Comparison of ENCODE assay signal across 19 cellular contexts in the genomic region with DNA sequence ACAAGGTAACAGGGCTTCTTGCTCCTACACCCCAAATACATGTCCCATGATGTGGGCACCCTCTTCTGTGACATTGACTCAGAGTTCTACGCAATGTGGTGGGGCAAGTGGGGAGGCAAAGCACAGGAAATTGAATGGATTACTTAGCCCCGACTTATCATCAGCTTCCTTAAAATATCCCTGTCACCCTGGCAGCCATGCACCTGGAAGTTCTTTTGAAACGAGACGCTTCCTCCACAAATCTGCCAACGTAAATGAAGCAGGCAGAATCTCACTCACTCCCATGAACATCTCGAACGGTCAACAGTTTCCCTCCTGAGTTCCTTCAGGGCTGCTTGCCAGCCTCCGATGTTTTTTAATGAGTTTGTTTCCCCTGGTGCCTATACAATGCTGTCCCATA.
"Had no signal": no experiment of that assay in that cellular context is flagged by ENCODE, and none has a peak within 500 bp of the region (broad histone marks: within the 10 kb centered on the region; RNA-seq: fewer than 3 reads in every experiment).

No MANE protein-coding gene starts in this region.

- H3K27ac Mint-ChIP-seq: activated CD8-positive, alpha-beta T cell treated with anti-CD3 and anti-CD28 coated beads, Interleukin-2, amount 10 ng/mL, durations not matched to agents 7 days and 5 days; activated naive CD4-positive, alpha-beta T cell treated with anti-CD3 and anti-CD28 coated beads, Interleukin-2, amount 50 U/mL, for 24 hours; activated T-helper 1 cell treated with anti-CD3 and anti-CD28 coated beads, Interleukin-12 subunit alpha, Interleukin-12 subunit beta, Interleukin-2, Interleukin-4 antibody, amounts not matched to agents 30 ng/mL and 10 ng/mL and 1 ng/mL, durations not matched to agents 14 hours and 24 hours and 36 hours; memory B cell; stimulated activated memory B cell treated with anti-CD40 and anti-IgM and Interleukin-4, amounts not matched to agents 10 μg/mL and 1 μg/mL and 100 μg/mL, for 72 hours had no signal

- H3K4me3 ChIP-seq: body of pancreas, esophagus muscularis mucosa, mucosa of descending colon, stomach, suprapubic skin, tibial nerve had no signal

- DNase-seq: activated CD4-positive, alpha-beta T cell treated with anti-CD3 and anti-CD28 coated beads for 1 hour; activated CD4-positive, alpha-beta T cell treated with anti-CD3 and anti-CD28 coated beads, Interleukin-2, amount 50 U/mL, for 1 hour; activated CD8-positive, alpha-beta T cell treated with anti-CD3 and anti-CD28 coated beads, Interleukin-2, amount 10 ng/mL, durations not matched to agents 7 days and 5 days; activated gamma-delta T cell treated with Interleukin-2 at 50 U/mL for 16 hours; body of pancreas; effector memory CD4-positive, alpha-beta T cell; hypothalamus; left cardiac atrium; mucosa of descending colon; small intestine; stomach had no signal

- H3K27me3 Mint-ChIP-seq: activated naive CD4-positive, alpha-beta T cell treated with anti-CD3 and anti-CD28 coated beads, Interleukin-2, amount 50 U/mL, for 24 hours; memory B cell; stimulated activated memory B cell treated with anti-CD40 and anti-IgM and Interleukin-4, amounts not matched to agents 10 μg/mL and 1 μg/mL and 100 μg/mL, for 72 hours had no signal

- H3K4me3 Mint-ChIP-seq: activated CD8-positive, alpha-beta T cell treated with anti-CD3 and anti-CD28 coated beads, Interleukin-2, amount 10 ng/mL, durations not matched to agents 7 days and 5 days; activated naive CD4-positive, alpha-beta T cell treated with anti-CD3 and anti-CD28 coated beads, Interleukin-2, amount 50 U/mL, for 24 hours; activated T-helper 1 cell treated with anti-CD3 and anti-CD28 coated beads, Interleukin-12 subunit alpha, Interleukin-12 subunit beta, Interleukin-2, Interleukin-4 antibody, amounts not matched to agents 30 ng/mL and 10 ng/mL and 1 ng/mL, durations not matched to agents 14 hours and 24 hours and 36 hours; memory B cell; stimulated activated memory B cell treated with anti-CD40 and anti-IgM and Interleukin-4, amounts not matched to agents 10 μg/mL and 1 μg/mL and 100 μg/mL, for 72 hours had no signal

- ATAC-seq: activated CD8-positive, alpha-beta T cell treated with anti-CD3 and anti-CD28 coated beads, Interleukin-2, amount 10 ng/mL, durations not matched to agents 7 days and 5 days; body of pancreas; left cardiac atrium; mucosa of descending colon; sciatic nerve; stimulated activated memory B cell treated with anti-CD40 and anti-IgM and Interleukin-4, amounts not matched to agents 10 μg/mL and 1 μg/mL and 100 μg/mL, for 72 hours had no signal

- H3K9me3 Mint-ChIP-seq: activated naive CD4-positive, alpha-beta T cell treated with anti-CD3 and anti-CD28 coated beads, Interleukin-2, amount 50 U/mL, for 24 hours; activated T-helper 1 cell treated with anti-CD3 and anti-CD28 coated beads, Interleukin-12 subunit alpha, Interleukin-12 subunit beta, Interleukin-2, Interleukin-4 antibody, amounts not matched to agents 30 ng/mL and 10 ng/mL and 1 ng/mL, durations not matched to agents 14 hours and 24 hours and 36 hours; memory B cell; stimulated activated memory B cell treated with anti-CD40 and anti-IgM and Interleukin-4, amounts not matched to agents 10 μg/mL and 1 μg/mL and 100 μg/mL, for 72 hours had no signal

- H3K27ac ChIP-seq: body of pancreas, esophagus muscularis mucosa, stomach, suprapubic skin, tibial nerve had no signal

- H3K4me1 ChIP-seq: body of pancreas, esophagus muscularis mucosa, stomach, suprapubic skin, tibial nerve had no signal

- H3K27me3 ChIP-seq: body of pancreas, esophagus muscularis mucosa, stomach, suprapubic skin, tibial nerve had no signal

- H3K4me1 Mint-ChIP-seq: activated naive CD4-positive, alpha-beta T cell treated with anti-CD3 and anti-CD28 coated beads, Interleukin-2, amount 50 U/mL, for 24 hours; memory B cell; stimulated activated memory B cell treated with anti-CD40 and anti-IgM and Interleukin-4, amounts not matched to agents 10 μg/mL and 1 μg/mL and 100 μg/mL, for 72 hours had no signal

- H3K36me3 ChIP-seq: esophagus muscularis mucosa, stomach, suprapubic skin, tibial nerve had no signal
